Comparison of ENCODE assay signal across 11 cellular contexts in genomic region chr6:56714982-56715456, GRCh38.
A peak's percentile ranks its signal among the peaks of the same experiment; 100 is the strongest.
DNase-seq lines count a peak whose midpoint lies in the region; ATAC-seq and TF ChIP-seq lines count a peak whose summit lies in the region.
"Had no signal": no experiment of that assay in that cellular context is flagged by ENCODE, and none has a peak within 500 bp of the region (broad histone marks: within the 10 kb centered on the region; RNA-seq: fewer than 3 reads in every experiment).

No MANE protein-coding gene starts in this region.

- H3K9me3 Mint-ChIP-seq in Caco-2 (ENCODE audit: unreplicated experiment): peaks cover 18% of the 10 kb centered on the region

- peaks cover 13% of the 10 kb centered on the region for H3K36me3 Mint-ChIP-seq in Caco-2 (ENCODE audit: insufficient read depth, unreplicated experiment)

- H3K27me3 Mint-ChIP-seq in Caco-2 (ENCODE audit: insufficient read depth, unreplicated experiment): no peaks in the 10 kb centered on the region

- POLR2A ChIA-PET in Caco-2 (lab: Charles Lee): no interaction called here

- H3K4me3 ChIP-seq in Caco-2 (ENCODE audit: low read depth, low read length) (no peak overlapping the region), muscle layer of colon (ENCODE audit: low read depth in 1 of 2, low read length in 2 of 2) (peak overlapping the region in 1 of 2 donors; percentile 24)

- no peaks in the 10 kb centered on the region for H3K27me3 ChIP-seq in Caco-2 (replicated peaks; ENCODE audit: control insufficient read depth, insufficient read depth, low read length)
- H3K27me3 ChIP-seq in muscle layer of colon (ENCODE audit: control insufficient read depth in 1 of 2, insufficient read depth in 2 of 2, low read length in 2 of 2): no peaks in the 10 kb centered on the region

- H3K4me1 ChIP-seq in Caco-2 (peaks cover 52% of the 10 kb centered on the region), muscle layer of colon (ENCODE audit: insufficient read depth, low read length) (peaks cover 37% of the 10 kb centered on the region)

- ATAC-seq in GM19328 (IDR thresholded peaks at IDR 0.05; ENCODE audit: unreplicated experiment) (no peak), GM19035 (IDR thresholded peaks at IDR 0.05; ENCODE audit: unreplicated experiment) (no peak), GM18502 (IDR thresholded peaks at IDR 0.05; ENCODE audit: poor library complexity, unreplicated experiment) (no peak)

- no TSS peak for BruUV-seq in Caco-2 (replicated peaks; lab: Mats Ljungman, UMichigan)

- TF ChIP-seq CTCF in Caco-2 (IDR thresholded peaks at IDR 0.05; ENCODE audit: insufficient read depth in 1 of 2, low read depth in 1 of 2, low read length in 1 of 2, severe bottlenecking in 1 of 2, unreplicated experiment in 1 of 2): no peak

- DNase-seq in Caco-2 (no peak), NCI-H510A (lab: John Stamatoyannopoulos, UW) (peak; percentile 20), epidermal melanocyte (ENCODE audit: insufficient read length, low spot score) (peak; percentile 42), OCI-M2 (lab: John Stamatoyannopoulos, UW; ENCODE audit: unreplicated experiment) (no peak)
- DNase-seq: activated effector memory CD4-positive, alpha-beta T cell treated with Interleukin-2 at 50 U/mL for 16 hours; GF-D8; stimulated activated naive CD4-positive, alpha-beta T cell had no signal

- H3K9me3 ChIP-seq in Caco-2: peaks cover 17% of the 10 kb centered on the region
- H3K9me3 ChIP-seq in muscle layer of colon (ENCODE audit: low read length): no peaks in the 10 kb centered on the region

- CTCF ChIA-PET in Caco-2 (lab: Charles Lee): interaction anchor here (2.7 kb wide), 1 partner anchor 137 kb away, joined by 14 read pairs; no protein-coding TSS in a partner anchor

- peak overlapping the region; percentile 58 for H3K27ac Mint-ChIP-seq in Caco-2 (ENCODE audit: unreplicated experiment)

- H3K36me3 ChIP-seq in Caco-2 (ENCODE audit: control insufficient read depth, insufficient read depth, low read length): no peaks in the 10 kb centered on the region
- no peaks in the 10 kb centered on the region for H3K36me3 ChIP-seq in muscle layer of colon (ENCODE audit: insufficient read depth, low read length)

- intact Hi-C loops in Caco-2 (cut with micrococcal nuclease; ENCODE audit: unreplicated experiment): loop anchor here (1.0 kb wide), 1 partner anchor 12 kb away; no protein-coding TSS in a partner anchor

- no peak overlapping the region for H3K4me3 Mint-ChIP-seq in Caco-2 (ENCODE audit: unreplicated experiment)

- H3K27ac ChIP-seq in muscle layer of colon (ENCODE audit: low read depth, low read length): peak overlapping the region; percentile 53

- H3K4me1 Mint-ChIP-seq in Caco-2 (ENCODE audit: low read depth, unreplicated experiment): peaks cover 25% of the 10 kb centered on the region

- no peak overlapping the region for H3K9ac ChIP-seq in muscle layer of colon (ENCODE audit: low read length)

Comparison
In these comparisons a context has a peak if more than half of its experiments do, and no peak if none do; other contexts are left out.
1. DNase-seq: peak in NCI-H510A (single experiment) and epidermal melanocyte (single experiment); none in Caco-2 (0 of 2) and OCI-M2 (single experiment).